1 cellular context compared by ENCODE assay signal in genomic region chr10:88932539-88933256, GRCh38.
TF ChIP-seq lines count a peak whose summit lies in the region.

No MANE protein-coding gene starts in this region.

TF ChIP-seq in HepG2, 621 proteins besides CTCF, POLR2A, EP300 and RAD21 (continued from another document):
- no peak for TF ChIP-seq PLRG1 (conservative IDR thresholded peaks at IDR 0.05)
- 0 out of 2 replicates have a peak, but pooled peaks have one; percentile 19 for TF ChIP-seq HNF1B (CRISPR knock-in tag; IDR thresholded peaks at IDR 0.05)
- TF ChIP-seq ETV6 (CRISPR knock-in tag; conservative IDR thresholded peaks at IDR 0.05), result no peak
- TF ChIP-seq ZNF580 (CRISPR knock-in tag; IDR thresholded peaks at IDR 0.05; ENCODE audit: borderline replicate concordance, low read depth), result no peak
- no peak for TF ChIP-seq RFXANK (CRISPR knock-in tag; IDR thresholded peaks at IDR 0.05)
- TF ChIP-seq ZNF460 (CRISPR knock-in tag; IDR thresholded peaks at IDR 0.05; ENCODE audit: borderline replicate concordance), result no peak
- peak; percentile 65 for TF ChIP-seq XRCC5 (optimal IDR thresholded peaks at IDR 0.05; ENCODE audit: low read length)
- no peak for TF ChIP-seq SRF (IDR thresholded peaks at IDR 0.05; ENCODE audit: low read depth, low read length)
- TF ChIP-seq STAG1 (CRISPR knock-in tag; IDR thresholded peaks at IDR 0.05), result peak; percentile 75
- no peak for TF ChIP-seq KDM5A (IDR thresholded peaks at IDR 0.05; ENCODE audit: borderline replicate concordance, low read length)
- TF ChIP-seq ATF1 (CRISPR knock-in tag; IDR thresholded peaks at IDR 0.05), result no peak
- no peak for TF ChIP-seq ATAD3A (CRISPR knock-in tag; IDR thresholded peaks at IDR 0.05)
- no peak for TF ChIP-seq ZSCAN22 (CRISPR knock-in tag; IDR thresholded peaks at IDR 0.05)
- TF ChIP-seq FUBP1 (CRISPR knock-in tag; IDR thresholded peaks at IDR 0.05; ENCODE audit: borderline replicate concordance), result no peak
- TF ChIP-seq DMTF1 (CRISPR knock-in tag; IDR thresholded peaks at IDR 0.05), result no peak
- peak; percentile 96 for TF ChIP-seq TEAD3 (CRISPR knock-in tag; optimal IDR thresholded peaks at IDR 0.05; ENCODE audit: borderline replicate concordance)
- TF ChIP-seq TCF7L2 (IDR thresholded peaks at IDR 0.05; ENCODE audit: low read depth, low read length), result no peak
- TF ChIP-seq RBAK (CRISPR knock-in tag; IDR thresholded peaks at IDR 0.05), result no peak
- no peak for TF ChIP-seq ZNF639 (CRISPR knock-in tag; conservative IDR thresholded peaks at IDR 0.05)
- TF ChIP-seq ZNF281 (CRISPR knock-in tag; IDR thresholded peaks at IDR 0.05; ENCODE audit: borderline replicate concordance), result no peak
- peak; percentile 88 for TF ChIP-seq SMC3 (IDR thresholded peaks at IDR 0.05; ENCODE audit: low read length)
- no peak for TF ChIP-seq HES4 (CRISPR knock-in tag; IDR thresholded peaks at IDR 0.05; ENCODE audit: borderline replicate concordance)
- TF ChIP-seq ZNF766 (CRISPR knock-in tag; IDR thresholded peaks at IDR 0.05; ENCODE audit: borderline replicate concordance), result no peak
- no peak for TF ChIP-seq MIER3 (CRISPR knock-in tag; IDR thresholded peaks at IDR 0.05; ENCODE audit: borderline replicate concordance)
- no peak for TF ChIP-seq MATR3 (CRISPR knock-in tag; IDR thresholded peaks at IDR 0.05)
- no peak for TF ChIP-seq ZZZ3 (CRISPR knock-in tag; IDR thresholded peaks at IDR 0.05; ENCODE audit: borderline replicate concordance)
- no peak for TF ChIP-seq CBFB (CRISPR knock-in tag; IDR thresholded peaks at IDR 0.05)
- TF ChIP-seq JUND (CRISPR knock-in tag; IDR thresholded peaks at IDR 0.05), result no peak
- no peak for TF ChIP-seq ZBTB25 (CRISPR knock-in tag; IDR thresholded peaks at IDR 0.05)
- no peak for TF ChIP-seq MYPOP (CRISPR knock-in tag; IDR thresholded peaks at IDR 0.05)
- TF ChIP-seq NBN (conservative IDR thresholded peaks at IDR 0.05), result no peak
- no peak for TF ChIP-seq HDAC1 (CRISPR knock-in tag; IDR thresholded peaks at IDR 0.05)
- no peak for TF ChIP-seq TCF7 (IDR thresholded peaks at IDR 0.05; ENCODE audit: low read depth)
- no peak for TF ChIP-seq ZNF256 (CRISPR knock-in tag; conservative IDR thresholded peaks at IDR 0.05)
- no peak for TF ChIP-seq SMYD3 (CRISPR knock-in tag; IDR thresholded peaks at IDR 0.05)
- TF ChIP-seq SNRNP70 (IDR thresholded peaks at IDR 0.05; ENCODE audit: low read depth, low read length), result no peak
